In genomic region chr10:73413528-73414229, GRCh38 we compare ENCODE assay signal across 1 cellular context.
TF ChIP-seq lines count a peak whose summit lies in the region.

Gene ANXA7, minus strand, starts transcription at chr10:73414058. Its CDS starts 13,202 bp downstream, at chr10:73400856.

TF ChIP-seq in GM23338, 12 proteins besides CTCF, POLR2A, EP300 and RAD21 (continued from another document):
- TF ChIP-seq ZNF462 (CRISPR knock-in tag; IDR thresholded peaks at IDR 0.05) (no peak), CREB1 (CRISPR knock-in tag; IDR thresholded peaks at IDR 0.05; ENCODE audit: low read depth) (peak; percentile 69; the same call in 1 of the 2 replicates), JUNB (IDR thresholded peaks at IDR 0.05; ENCODE audit: unreplicated experiment) (no peak), REST (IDR thresholded peaks at IDR 0.05; ENCODE audit: unreplicated experiment) (no peak), EZH2 (IDR thresholded peaks at IDR 0.05; ENCODE audit: low read depth, unreplicated experiment) (no peak), ETS1 (IDR thresholded peaks at IDR 0.05) (peak; percentile 35; the same call in 1 of the 2 replicates)
